In genomic region chr16:89491238-89491869, GRCh38 we compare ENCODE assay signal across 8 cellular contexts. TPM values are rescaled to one million over a fixed set of nuclear protein-coding genes. Genes with fewer than 3 reads are reported as not detected.
DNase-seq lines count a peak whose midpoint lies in the region; TF ChIP-seq lines count a peak whose summit lies in the region.

No MANE protein-coding gene starts in this region.

- DNase-seq in GM06990 (ENCODE audit: extremely low read depth, insufficient read length) (no peak), NB4 (ENCODE audit: low read depth) (peak; percentile 85), caudate nucleus (lab: John Stamatoyannopoulos, UW) (no peak), GDM1 (lab: John Stamatoyannopoulos, UW) (no peak), anterior cingulate cortex (lab: John Stamatoyannopoulos, UW) (no peak), NCI-H1436 (lab: John Stamatoyannopoulos, UW) (no peak), NCI-H774 (lab: John Stamatoyannopoulos, UW) (no peak)

- no peaks in the 10 kb centered on the region for H3K9me3 ChIP-seq in mononuclear cell (ENCODE audit: low read depth, low read length)

- H3K4me3 ChIP-seq in GM06990 (replicated peaks; ENCODE audit: low read depth, low read length) (peak overlapping the region; percentile 76), NB4 (ENCODE audit: low read depth, low read length) (peak overlapping the region; percentile 81), mononuclear cell (ENCODE audit: low read length) (peak overlapping the region; percentile 95)

- no peaks in the 10 kb centered on the region; the same call in 1 of the 2 replicates for H3K36me3 ChIP-seq in GM06990 (ENCODE audit: control insufficient read depth, insufficient read depth, low read length)

- no peak for TF ChIP-seq POLR2A in NB4 (IDR thresholded peaks at IDR 0.05; ENCODE audit: extremely low read depth, insufficient read length)

- peaks cover 55% of the 10 kb centered on the region for H3K4me1 ChIP-seq in mononuclear cell (ENCODE audit: insufficient read depth, low read length)

- H3K27me3 ChIP-seq in GM06990 (replicated peaks; ENCODE audit: control insufficient read depth, insufficient read depth, low read length) = no peaks in the 10 kb centered on the region
- no peaks in the 10 kb centered on the region for H3K27me3 ChIP-seq in mononuclear cell (ENCODE audit: insufficient read depth, low read length)

- peak overlapping the region; percentile 82 for H3K27ac ChIP-seq in caudate nucleus (ENCODE audit: low read depth, low read length)

- TF ChIP-seq CTCF in GM06990 (IDR thresholded peaks at IDR 0.05; ENCODE audit: insufficient read depth, low read length, poor library complexity, severe bottlenecking) (no peak), NB4 (IDR thresholded peaks at IDR 0.05; ENCODE audit: low read depth, low read length) (no peak)

RNA-seq across cellular contexts. Expression of gene ANKRD11, which starts 1.0 kb away (rescaled TPM):
- total RNA-seq in mononuclear cell = 110 TPM

RNA-seq across cellular contexts. Expression of gene SPG7, which starts 16.8 kb away (rescaled TPM):
- 83.3 TPM for total RNA-seq in mononuclear cell
